Comparison of ENCODE assay signal across 2 cellular contexts in genomic region chr17:78279360-78279990, GRCh38.
TF ChIP-seq lines count a peak whose summit lies in the region.

No MANE protein-coding gene starts in this region.

TF ChIP-seq in H1, 55 proteins besides CTCF, POLR2A, EP300 and RAD21 (continued from another document):
- TF ChIP-seq SIX5 (IDR thresholded peaks at IDR 0.05; ENCODE audit: low read depth, low read length) (no peak), USF2 (IDR thresholded peaks at IDR 0.05; ENCODE audit: low read length) (no peak), JUN (IDR thresholded peaks at IDR 0.05; ENCODE audit: low read depth, low read length) (no peak), MAFK (IDR thresholded peaks at IDR 0.05; ENCODE audit: low read depth, low read length) (no peak), ATF3 (IDR thresholded peaks at IDR 0.05; ENCODE audit: insufficient read depth, low read depth, low read length) (no peak), BRCA1 (IDR thresholded peaks at IDR 0.05; ENCODE audit: low read depth, low read length) (no peak), POLR2AphosphoS5 (IDR thresholded peaks at IDR 0.05; ENCODE audit: low read depth, low read length) (no peak), EGR1 (IDR thresholded peaks at IDR 0.05; ENCODE audit: borderline replicate concordance, low read depth, low read length) (no peak), NRF1 (IDR thresholded peaks at IDR 0.05; ENCODE audit: low read depth, low read length) (no peak), CREB1 (IDR thresholded peaks at IDR 0.05) (no peak), RFX5 (IDR thresholded peaks at IDR 0.05; ENCODE audit: borderline replicate concordance, low read depth, low read length) (no peak), TAF1 (IDR thresholded peaks at IDR 0.05; ENCODE audit: low read depth, low read length) (no peak), MAX (IDR thresholded peaks at IDR 0.05) (no peak), CHD2 (IDR thresholded peaks at IDR 0.05; ENCODE audit: low read length) (no peak), SP1 (IDR thresholded peaks at IDR 0.05; ENCODE audit: low read depth, low read length) (no peak)

TF ChIP-seq in HEK293T, 16 proteins besides CTCF, POLR2A, EP300 and RAD21 (continued from another document):
- TF ChIP-seq NFRKB (IDR thresholded peaks at IDR 0.05) (no peak), FOXA1 (IDR thresholded peaks at IDR 0.05) (no peak), TARDBP (IDR thresholded peaks at IDR 0.05) (no peak)
